Comparison of ENCODE assay signal across 1 cellular context in the genomic region with DNA sequence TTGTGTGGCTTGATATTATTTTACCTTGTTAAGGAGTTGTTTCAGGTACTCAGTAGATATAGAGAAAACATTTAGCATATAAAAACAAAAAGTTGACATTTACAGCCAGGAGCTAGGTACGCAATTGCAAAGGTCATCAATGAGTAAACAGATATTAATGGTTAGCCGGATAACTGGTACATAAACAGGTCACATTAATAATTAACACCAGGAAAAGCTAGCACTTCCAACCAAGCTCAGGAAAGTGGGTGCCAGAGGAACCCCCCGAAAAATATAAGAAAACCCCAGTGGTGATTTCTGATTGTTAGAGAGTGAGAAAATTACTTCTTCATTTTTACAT.
A peak's percentile ranks its signal among the peaks of the same experiment; 100 is the strongest.
TF ChIP-seq lines count a peak whose summit lies in the region.

No MANE protein-coding gene starts in this region.

TF ChIP-seq in HepG2, 621 proteins besides CTCF, POLR2A, EP300 and RAD21 (continued from another document and continues in another):
- TF ChIP-seq, protein P1, sequence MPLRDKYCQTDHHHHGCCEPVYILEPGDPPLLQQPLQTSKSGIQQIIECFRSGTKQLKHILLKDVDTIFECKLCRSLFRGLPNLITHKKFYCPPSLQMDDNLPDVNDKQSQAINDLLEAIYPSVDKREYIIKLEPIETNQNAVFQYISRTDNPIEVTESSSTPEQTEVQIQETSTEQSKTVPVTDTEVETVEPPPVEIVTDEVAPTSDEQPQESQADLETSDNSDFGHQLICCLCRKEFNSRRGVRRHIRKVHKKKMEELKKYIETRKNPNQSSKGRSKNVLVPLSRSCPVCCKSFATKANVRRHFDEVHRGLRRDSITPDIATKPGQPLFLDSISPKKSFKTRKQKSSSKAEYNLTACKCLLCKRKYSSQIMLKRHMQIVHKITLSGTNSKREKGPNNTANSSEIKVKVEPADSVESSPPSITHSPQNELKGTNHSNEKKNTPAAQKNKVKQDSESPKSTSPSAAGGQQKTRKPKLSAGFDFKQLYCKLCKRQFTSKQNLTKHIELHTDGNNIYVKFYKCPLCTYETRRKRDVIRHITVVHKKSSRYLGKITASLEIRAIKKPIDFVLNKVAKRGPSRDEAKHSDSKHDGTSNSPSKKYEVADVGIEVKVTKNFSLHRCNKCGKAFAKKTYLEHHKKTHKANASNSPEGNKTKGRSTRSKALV (CRISPR knock-in tag; IDR thresholded peaks at IDR 0.05) = 0 out of 2 replicates have a peak, but pooled peaks have one; percentile 9
- TF ChIP-seq, protein P2, sequence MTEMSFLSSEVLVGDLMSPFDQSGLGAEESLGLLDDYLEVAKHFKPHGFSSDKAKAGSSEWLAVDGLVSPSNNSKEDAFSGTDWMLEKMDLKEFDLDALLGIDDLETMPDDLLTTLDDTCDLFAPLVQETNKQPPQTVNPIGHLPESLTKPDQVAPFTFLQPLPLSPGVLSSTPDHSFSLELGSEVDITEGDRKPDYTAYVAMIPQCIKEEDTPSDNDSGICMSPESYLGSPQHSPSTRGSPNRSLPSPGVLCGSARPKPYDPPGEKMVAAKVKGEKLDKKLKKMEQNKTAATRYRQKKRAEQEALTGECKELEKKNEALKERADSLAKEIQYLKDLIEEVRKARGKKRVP (CRISPR knock-in tag; IDR thresholded peaks at IDR 0.05) = 0 out of 4 replicates have a peak, but pooled peaks of 1 of the 2 experiments have one; percentile 35
- TF ChIP-seq ELF3 (CRISPR knock-in tag; IDR thresholded peaks at IDR 0.05) (peak; percentile 77), FOXA1 (IDR thresholded peaks at IDR 0.05) (no peak), FOXA1 (CRISPR knock-in tag; IDR thresholded peaks at IDR 0.05) (peak; percentile 39), FOXA3 (CRISPR knock-in tag; IDR thresholded peaks at IDR 0.05) (peak; percentile 74), MIXL1 (CRISPR knock-in tag; IDR thresholded peaks at IDR 0.05) (peak; percentile 57), ZNF777 (CRISPR knock-in tag; IDR thresholded peaks at IDR 0.05) (no peak), KLF9 (CRISPR knock-in tag; IDR thresholded peaks at IDR 0.05; ENCODE audit: low read depth) (no peak), CREB1 (IDR thresholded peaks at IDR 0.05) (no peak), CREB1 (CRISPR knock-in tag; IDR thresholded peaks at IDR 0.05) (peak; percentile 43; the same call in 1 of the 2 replicates), RXRB (CRISPR knock-in tag; IDR thresholded peaks at IDR 0.05; ENCODE audit: borderline replicate concordance) (0 out of 2 replicates have a peak, but pooled peaks have one; percentile 24), ZBTB10 (CRISPR knock-in tag; IDR thresholded peaks at IDR 0.05; ENCODE audit: borderline replicate concordance) (peak; percentile 82), TEAD3 (CRISPR knock-in tag; optimal IDR thresholded peaks at IDR 0.05; ENCODE audit: borderline replicate concordance) (peak; percentile 26), SAP130 (CRISPR knock-in tag; IDR thresholded peaks at IDR 0.05; ENCODE audit: low read depth) (peak; percentile 30; the same call in 1 of the 2 replicates), KMT2B (CRISPR knock-in tag; IDR thresholded peaks at IDR 0.05) (no peak), NCOA2 (CRISPR knock-in tag; IDR thresholded peaks at IDR 0.05) (0 out of 2 replicates have a peak, but pooled peaks have one; percentile 29), HNF4A (CRISPR knock-in tag; IDR thresholded peaks at IDR 0.05) (peak; percentile 44), GATAD2A (CRISPR knock-in tag; IDR thresholded peaks at IDR 0.05) (peak; percentile 12; the same call in 1 of the 2 replicates), SOX6 (IDR thresholded peaks at IDR 0.05) (no peak), SOX6 (CRISPR knock-in tag; IDR thresholded peaks at IDR 0.05) (peak; percentile 14; the same call in 1 of the 2 replicates)
- TF ChIP-seq, protein P3, sequence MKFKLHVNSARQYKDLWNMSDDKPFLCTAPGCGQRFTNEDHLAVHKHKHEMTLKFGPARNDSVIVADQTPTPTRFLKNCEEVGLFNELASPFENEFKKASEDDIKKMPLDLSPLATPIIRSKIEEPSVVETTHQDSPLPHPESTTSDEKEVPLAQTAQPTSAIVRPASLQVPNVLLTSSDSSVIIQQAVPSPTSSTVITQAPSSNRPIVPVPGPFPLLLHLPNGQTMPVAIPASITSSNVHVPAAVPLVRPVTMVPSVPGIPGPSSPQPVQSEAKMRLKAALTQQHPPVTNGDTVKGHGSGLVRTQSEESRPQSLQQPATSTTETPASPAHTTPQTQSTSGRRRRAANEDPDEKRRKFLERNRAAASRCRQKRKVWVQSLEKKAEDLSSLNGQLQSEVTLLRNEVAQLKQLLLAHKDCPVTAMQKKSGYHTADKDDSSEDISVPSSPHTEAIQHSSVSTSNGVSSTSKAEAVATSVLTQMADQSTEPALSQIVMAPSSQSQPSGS (CRISPR knock-in tag; IDR thresholded peaks at IDR 0.05) = 0 out of 2 replicates have a peak, but pooled peaks have one; percentile 42
- TF ChIP-seq, protein P4, sequence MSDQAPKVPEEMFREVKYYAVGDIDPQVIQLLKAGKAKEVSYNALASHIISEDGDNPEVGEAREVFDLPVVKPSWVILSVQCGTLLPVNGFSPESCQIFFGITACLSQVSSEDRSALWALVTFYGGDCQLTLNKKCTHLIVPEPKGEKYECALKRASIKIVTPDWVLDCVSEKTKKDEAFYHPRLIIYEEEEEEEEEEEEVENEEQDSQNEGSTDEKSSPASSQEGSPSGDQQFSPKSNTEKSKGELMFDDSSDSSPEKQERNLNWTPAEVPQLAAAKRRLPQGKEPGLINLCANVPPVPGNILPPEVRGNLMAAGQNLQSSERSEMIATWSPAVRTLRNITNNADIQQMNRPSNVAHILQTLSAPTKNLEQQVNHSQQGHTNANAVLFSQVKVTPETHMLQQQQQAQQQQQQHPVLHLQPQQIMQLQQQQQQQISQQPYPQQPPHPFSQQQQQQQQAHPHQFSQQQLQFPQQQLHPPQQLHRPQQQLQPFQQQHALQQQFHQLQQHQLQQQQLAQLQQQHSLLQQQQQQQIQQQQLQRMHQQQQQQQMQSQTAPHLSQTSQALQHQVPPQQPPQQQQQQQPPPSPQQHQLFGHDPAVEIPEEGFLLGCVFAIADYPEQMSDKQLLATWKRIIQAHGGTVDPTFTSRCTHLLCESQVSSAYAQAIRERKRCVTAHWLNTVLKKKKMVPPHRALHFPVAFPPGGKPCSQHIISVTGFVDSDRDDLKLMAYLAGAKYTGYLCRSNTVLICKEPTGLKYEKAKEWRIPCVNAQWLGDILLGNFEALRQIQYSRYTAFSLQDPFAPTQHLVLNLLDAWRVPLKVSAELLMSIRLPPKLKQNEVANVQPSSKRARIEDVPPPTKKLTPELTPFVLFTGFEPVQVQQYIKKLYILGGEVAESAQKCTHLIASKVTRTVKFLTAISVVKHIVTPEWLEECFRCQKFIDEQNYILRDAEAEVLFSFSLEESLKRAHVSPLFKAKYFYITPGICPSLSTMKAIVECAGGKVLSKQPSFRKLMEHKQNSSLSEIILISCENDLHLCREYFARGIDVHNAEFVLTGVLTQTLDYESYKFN (CRISPR knock-in tag; conservative IDR thresholded peaks at IDR 0.05) = peak; percentile 86
- TF ChIP-seq, protein P5, sequence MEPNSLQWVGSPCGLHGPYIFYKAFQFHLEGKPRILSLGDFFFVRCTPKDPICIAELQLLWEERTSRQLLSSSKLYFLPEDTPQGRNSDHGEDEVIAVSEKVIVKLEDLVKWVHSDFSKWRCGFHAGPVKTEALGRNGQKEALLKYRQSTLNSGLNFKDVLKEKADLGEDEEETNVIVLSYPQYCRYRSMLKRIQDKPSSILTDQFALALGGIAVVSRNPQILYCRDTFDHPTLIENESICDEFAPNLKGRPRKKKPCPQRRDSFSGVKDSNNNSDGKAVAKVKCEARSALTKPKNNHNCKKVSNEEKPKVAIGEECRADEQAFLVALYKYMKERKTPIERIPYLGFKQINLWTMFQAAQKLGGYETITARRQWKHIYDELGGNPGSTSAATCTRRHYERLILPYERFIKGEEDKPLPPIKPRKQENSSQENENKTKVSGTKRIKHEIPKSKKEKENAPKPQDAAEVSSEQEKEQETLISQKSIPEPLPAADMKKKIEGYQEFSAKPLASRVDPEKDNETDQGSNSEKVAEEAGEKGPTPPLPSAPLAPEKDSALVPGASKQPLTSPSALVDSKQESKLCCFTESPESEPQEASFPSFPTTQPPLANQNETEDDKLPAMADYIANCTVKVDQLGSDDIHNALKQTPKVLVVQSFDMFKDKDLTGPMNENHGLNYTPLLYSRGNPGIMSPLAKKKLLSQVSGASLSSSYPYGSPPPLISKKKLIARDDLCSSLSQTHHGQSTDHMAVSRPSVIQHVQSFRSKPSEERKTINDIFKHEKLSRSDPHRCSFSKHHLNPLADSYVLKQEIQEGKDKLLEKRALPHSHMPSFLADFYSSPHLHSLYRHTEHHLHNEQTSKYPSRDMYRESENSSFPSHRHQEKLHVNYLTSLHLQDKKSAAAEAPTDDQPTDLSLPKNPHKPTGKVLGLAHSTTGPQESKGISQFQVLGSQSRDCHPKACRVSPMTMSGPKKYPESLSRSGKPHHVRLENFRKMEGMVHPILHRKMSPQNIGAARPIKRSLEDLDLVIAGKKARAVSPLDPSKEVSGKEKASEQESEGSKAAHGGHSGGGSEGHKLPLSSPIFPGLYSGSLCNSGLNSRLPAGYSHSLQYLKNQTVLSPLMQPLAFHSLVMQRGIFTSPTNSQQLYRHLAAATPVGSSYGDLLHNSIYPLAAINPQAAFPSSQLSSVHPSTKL (CRISPR knock-in tag; IDR thresholded peaks at IDR 0.05) = peak; percentile 53
- TF ChIP-seq, protein P6, sequence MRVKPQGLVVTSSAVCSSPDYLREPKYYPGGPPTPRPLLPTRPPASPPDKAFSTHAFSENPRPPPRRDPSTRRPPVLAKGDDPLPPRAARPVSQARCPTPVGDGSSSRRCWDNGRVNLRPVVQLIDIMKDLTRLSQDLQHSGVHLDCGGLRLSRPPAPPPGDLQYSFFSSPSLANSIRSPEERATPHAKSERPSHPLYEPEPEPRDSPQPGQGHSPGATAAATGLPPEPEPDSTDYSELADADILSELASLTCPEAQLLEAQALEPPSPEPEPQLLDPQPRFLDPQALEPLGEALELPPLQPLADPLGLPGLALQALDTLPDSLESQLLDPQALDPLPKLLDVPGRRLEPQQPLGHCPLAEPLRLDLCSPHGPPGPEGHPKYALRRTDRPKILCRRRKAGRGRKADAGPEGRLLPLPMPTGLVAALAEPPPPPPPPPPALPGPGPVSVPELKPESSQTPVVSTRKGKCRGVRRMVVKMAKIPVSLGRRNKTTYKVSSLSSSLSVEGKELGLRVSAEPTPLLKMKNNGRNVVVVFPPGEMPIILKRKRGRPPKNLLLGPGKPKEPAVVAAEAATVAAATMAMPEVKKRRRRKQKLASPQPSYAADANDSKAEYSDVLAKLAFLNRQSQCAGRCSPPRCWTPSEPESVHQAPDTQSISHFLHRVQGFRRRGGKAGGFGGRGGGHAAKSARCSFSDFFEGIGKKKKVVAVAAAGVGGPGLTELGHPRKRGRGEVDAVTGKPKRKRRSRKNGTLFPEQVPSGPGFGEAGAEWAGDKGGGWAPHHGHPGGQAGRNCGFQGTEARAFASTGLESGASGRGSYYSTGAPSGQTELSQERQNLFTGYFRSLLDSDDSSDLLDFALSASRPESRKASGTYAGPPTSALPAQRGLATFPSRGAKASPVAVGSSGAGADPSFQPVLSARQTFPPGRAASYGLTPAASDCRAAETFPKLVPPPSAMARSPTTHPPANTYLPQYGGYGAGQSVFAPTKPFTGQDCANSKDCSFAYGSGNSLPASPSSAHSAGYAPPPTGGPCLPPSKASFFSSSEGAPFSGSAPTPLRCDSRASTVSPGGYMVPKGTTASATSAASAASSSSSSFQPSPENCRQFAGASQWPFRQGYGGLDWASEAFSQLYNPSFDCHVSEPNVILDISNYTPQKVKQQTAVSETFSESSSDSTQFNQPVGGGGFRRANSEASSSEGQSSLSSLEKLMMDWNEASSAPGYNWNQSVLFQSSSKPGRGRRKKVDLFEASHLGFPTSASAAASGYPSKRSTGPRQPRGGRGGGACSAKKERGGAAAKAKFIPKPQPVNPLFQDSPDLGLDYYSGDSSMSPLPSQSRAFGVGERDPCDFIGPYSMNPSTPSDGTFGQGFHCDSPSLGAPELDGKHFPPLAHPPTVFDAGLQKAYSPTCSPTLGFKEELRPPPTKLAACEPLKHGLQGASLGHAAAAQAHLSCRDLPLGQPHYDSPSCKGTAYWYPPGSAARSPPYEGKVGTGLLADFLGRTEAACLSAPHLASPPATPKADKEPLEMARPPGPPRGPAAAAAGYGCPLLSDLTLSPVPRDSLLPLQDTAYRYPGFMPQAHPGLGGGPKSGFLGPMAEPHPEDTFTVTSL (CRISPR knock-in tag; IDR thresholded peaks at IDR 0.05; ENCODE audit: borderline replicate concordance) = 0 out of 2 replicates have a peak, but pooled peaks have one; percentile 15
- TF ChIP-seq, protein P7, sequence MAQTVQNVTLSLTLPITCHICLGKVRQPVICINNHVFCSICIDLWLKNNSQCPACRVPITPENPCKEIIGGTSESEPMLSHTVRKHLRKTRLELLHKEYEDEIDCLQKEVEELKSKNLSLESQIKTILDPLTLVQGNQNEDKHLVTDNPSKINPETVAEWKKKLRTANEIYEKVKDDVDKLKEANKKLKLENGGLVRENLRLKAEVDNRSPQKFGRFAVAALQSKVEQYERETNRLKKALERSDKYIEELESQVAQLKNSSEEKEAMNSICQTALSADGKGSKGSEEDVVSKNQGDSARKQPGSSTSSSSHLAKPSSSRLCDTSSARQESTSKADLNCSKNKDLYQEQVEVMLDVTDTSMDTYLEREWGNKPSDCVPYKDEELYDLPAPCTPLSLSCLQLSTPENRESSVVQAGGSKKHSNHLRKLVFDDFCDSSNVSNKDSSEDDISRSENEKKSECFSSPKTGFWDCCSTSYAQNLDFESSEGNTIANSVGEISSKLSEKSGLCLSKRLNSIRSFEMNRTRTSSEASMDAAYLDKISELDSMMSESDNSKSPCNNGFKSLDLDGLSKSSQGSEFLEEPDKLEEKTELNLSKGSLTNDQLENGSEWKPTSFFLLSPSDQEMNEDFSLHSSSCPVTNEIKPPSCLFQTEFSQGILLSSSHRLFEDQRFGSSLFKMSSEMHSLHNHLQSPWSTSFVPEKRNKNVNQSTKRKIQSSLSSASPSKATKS (CRISPR knock-in tag; IDR thresholded peaks at IDR 0.05) = no peak
